In genomic region chr7:106126170-106126938, GRCh38 we compare ENCODE assay signal across 9 cellular contexts. TPM values are rescaled to one million over a fixed set of nuclear protein-coding genes. Genes with fewer than 3 reads are reported as not detected.
DNase-seq lines count a peak whose midpoint lies in the region; ATAC-seq lines count a peak whose summit lies in the region.
"Had no signal": no experiment of that assay in that cellular context is flagged by ENCODE, and none has a peak within 500 bp of the region (broad histone marks: within the 10 kb centered on the region; RNA-seq: fewer than 3 reads in every experiment).

No MANE protein-coding gene starts in this region.

- H3K36me3 Mint-ChIP-seq in CD4-positive, alpha-beta memory T cell = no peaks in the 10 kb centered on the region
- no peaks in the 10 kb centered on the region for H3K36me3 Mint-ChIP-seq in memory B cell

- H3K9me3 Mint-ChIP-seq in CD4-positive, alpha-beta memory T cell = no peaks in the 10 kb centered on the region
- no peaks in the 10 kb centered on the region for H3K9me3 Mint-ChIP-seq in memory B cell

- no peaks in the 10 kb centered on the region for H3K36me3 ChIP-seq in CD4-positive, alpha-beta memory T cell (ENCODE audit: insufficient read depth, low read length)
- H3K36me3 ChIP-seq: tibial artery had no signal

- H3K4me3 ChIP-seq in CD4-positive, alpha-beta memory T cell (ENCODE audit: low read length in 2 of 2) = no peak overlapping the region
- H3K4me3 ChIP-seq: tibial artery had no signal

- peak overlapping the region in 6 of 8 donors; percentile 52 to 73 (median 62) for H3K4me3 Mint-ChIP-seq in CD4-positive, alpha-beta memory T cell
- H3K4me3 Mint-ChIP-seq in memory B cell = no peak overlapping the region

- no peaks in the 10 kb centered on the region for H3K27me3 ChIP-seq in CD4-positive, alpha-beta memory T cell (ENCODE audit: insufficient read depth, low read length)
- H3K27me3 ChIP-seq: tibial artery had no signal

- intact Hi-C loops in CD4-positive, alpha-beta memory T cell (cut with micrococcal nuclease) = no loop called here

- peak; percentile 45 to 62 (median 48) for DNase-seq in CD4-positive, alpha-beta memory T cell
- DNase-seq in MV-4-11 (lab: John Stamatoyannopoulos, UW) = peak; percentile 77
- DNase-seq in activated CD8-positive, alpha-beta memory T cell treated with anti-CD3 and anti-CD28 coated beads, Interleukin-2, amount 50 U/mL, for 4 hours = peak; percentile 51
- peak in 1 of 2 donors; percentile 17 for DNase-seq in memory B cell (ENCODE audit: low spot score in 2 of 2)
- DNase-seq in left lobe of liver (ENCODE audit: low spot score) = no peak
- no peak for DNase-seq in D341Med (ENCODE audit: low spot score)
- DNase-seq: tibial artery had no signal

- H3K4me1 Mint-ChIP-seq in CD4-positive, alpha-beta memory T cell = peaks cover 6 to 14% (median 9%) of the 10 kb centered on the region in 4 donors
- H3K4me1 Mint-ChIP-seq in memory B cell = peaks cover 13% of the 10 kb centered on the region

- ATAC-seq in memory B cell (ENCODE audit: low read depth) (peak; percentile 86), left lobe of liver (no peak), HG03135 (IDR thresholded peaks at IDR 0.05; ENCODE audit: unreplicated experiment) (no peak), GM18498 (IDR thresholded peaks at IDR 0.05; ENCODE audit: unreplicated experiment) (no peak)

- peak overlapping the region in 3 of 7 donors; percentile 5 to 72 (median 43) for H3K27ac Mint-ChIP-seq in CD4-positive, alpha-beta memory T cell
- H3K27ac Mint-ChIP-seq in memory B cell = no peak overlapping the region

- no peaks in the 10 kb centered on the region for H3K9me3 ChIP-seq in CD4-positive, alpha-beta memory T cell (ENCODE audit: control insufficient read depth in 1 of 2, low read length in 2 of 2)
- H3K9me3 ChIP-seq: tibial artery had no signal

- peaks cover 9 to 10% of the 10 kb centered on the region in 2 donors for H3K27me3 Mint-ChIP-seq in CD4-positive, alpha-beta memory T cell
- H3K27me3 Mint-ChIP-seq in memory B cell = no peaks in the 10 kb centered on the region

- H3K4me1 ChIP-seq in CD4-positive, alpha-beta memory T cell (ENCODE audit: insufficient read depth, low read length) = peaks cover 8% of the 10 kb centered on the region
- H3K4me1 ChIP-seq: tibial artery had no signal

- POLR2A ChIA-PET in CD4-positive, alpha-beta memory T cell (lab: Charles Lee; ENCODE audit: partially characterized antibody) = interaction anchor here (1.1 to 3.1 kb wide), 4 partner anchors 14 to 69 kb away, joined by 3 to 26 read pairs (median 5); partner anchors contain the start of gene SYPL1

- no peak overlapping the region for H3K27ac ChIP-seq in CD4-positive, alpha-beta memory T cell (ENCODE audit: low read depth, low read length)
- H3K27ac ChIP-seq: tibial artery had no signal

- CTCF ChIA-PET in CD4-positive, alpha-beta memory T cell (lab: Charles Lee; ENCODE audit: partially characterized antibody) = interaction anchor here (0.7 to 3.5 kb wide), 8 partner anchors 14 to 829 kb away, joined by 3 to 18 read pairs (median 4); partner anchors contain the start of gene SYPL1

RNA-seq across cellular contexts. Expression of gene SYPL1, which starts 14.2 kb away (rescaled TPM):
- total RNA-seq in CD4-positive, alpha-beta memory T cell = 10 to 100 TPM; 46.9 to 47.9 TPM
- polyA plus RNA-seq in CD4-positive, alpha-beta memory T cell = 10 to 100 TPM; 75.5 to 78.3 TPM
- total RNA-seq in left lobe of liver = 22.7 TPM

Comparison
In these comparisons a context has a peak if more than half of its experiments do, and no peak if none do; other contexts are left out.
1. DNase-seq: peak in CD4-positive, alpha-beta memory T cell (5 of 5), MV-4-11 (single experiment) and activated CD8-positive, alpha-beta memory T cell treated with anti-CD3 and anti-CD28 coated beads, Interleukin-2, amount 50 U/mL, for 4 hours (single experiment); none in left lobe of liver (single experiment) and D341Med (single experiment).